Comparison of ENCODE assay signal across 25 cellular contexts in the genomic region with DNA sequence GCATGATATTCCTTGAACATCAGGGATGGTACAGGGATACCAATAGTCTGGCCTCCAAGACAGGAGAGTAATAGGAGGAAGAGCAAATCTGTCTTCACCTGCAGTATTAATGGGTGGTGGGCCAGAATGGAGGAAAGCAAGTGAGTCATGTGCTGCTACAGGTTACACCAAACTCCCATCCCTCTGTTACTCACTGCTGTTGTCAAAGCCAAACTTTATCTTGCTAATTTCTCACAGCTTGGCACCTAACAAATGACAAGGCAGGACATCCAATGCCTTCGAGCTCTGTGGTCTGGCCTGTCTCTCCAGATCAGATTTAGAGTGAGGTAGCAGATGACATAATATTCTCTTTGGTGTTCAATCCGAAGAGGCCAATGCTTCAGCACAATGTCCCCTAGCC. TPM values are rescaled to one million over a fixed set of nuclear protein-coding genes. Genes with fewer than 3 reads are reported as not detected.
"Had no signal": no experiment of that assay in that cellular context is flagged by ENCODE, and none has a peak within 500 bp of the region (broad histone marks: within the 10 kb centered on the region; RNA-seq: fewer than 3 reads in every experiment).

No MANE protein-coding gene starts in this region.

- H3K9me3 Mint-ChIP-seq: activated B cell treated with CpG ODN at 0.5 μM for 24 hours; activated CD4-positive, alpha-beta memory T cell treated with anti-CD3 and anti-CD28 coated beads, Interleukin-2, amount 10 ng/mL, durations not matched to agents 7 days and 5 days; activated CD4-positive, alpha-beta T cell treated with anti-CD3 and anti-CD28 coated beads, Interleukin-2, amount 10 ng/mL, durations not matched to agents 7 days and 5 days; activated naive CD4-positive, alpha-beta T cell treated with anti-CD3 and anti-CD28 coated beads, Interleukin-2, amount 50 U/mL, for 72 hours; activated naive CD8-positive, alpha-beta T cell treated with anti-CD3 and anti-CD28 coated beads, Interleukin-2, amount 50 U/mL, for 24 hours had no signal

- H3K27ac Mint-ChIP-seq: activated B cell treated with CpG ODN at 0.5 μM for 24 hours; activated CD4-positive, alpha-beta memory T cell treated with anti-CD3 and anti-CD28 coated beads, Interleukin-2, amount 10 ng/mL, durations not matched to agents 7 days and 5 days; activated CD4-positive, alpha-beta T cell treated with anti-CD3 and anti-CD28 coated beads, Interleukin-2, amount 10 ng/mL, durations not matched to agents 7 days and 5 days; activated naive CD4-positive, alpha-beta T cell treated with anti-CD3 and anti-CD28 coated beads, Interleukin-2, amount 50 U/mL, for 72 hours; activated naive CD8-positive, alpha-beta T cell treated with anti-CD3 and anti-CD28 coated beads, Interleukin-2, amount 50 U/mL, for 24 hours; T-helper 17 cell had no signal

- H3K4me1 ChIP-seq: ascending aorta, body of pancreas had no signal

- H3K4me3 Mint-ChIP-seq: activated B cell treated with CpG ODN at 0.5 μM for 24 hours; activated CD4-positive, alpha-beta memory T cell treated with anti-CD3 and anti-CD28 coated beads, Interleukin-2, amount 10 ng/mL, durations not matched to agents 7 days and 5 days; activated CD4-positive, alpha-beta T cell treated with anti-CD3 and anti-CD28 coated beads, Interleukin-2, amount 10 ng/mL, durations not matched to agents 7 days and 5 days; activated naive CD8-positive, alpha-beta T cell treated with anti-CD3 and anti-CD28 coated beads, Interleukin-2, amount 50 U/mL, for 24 hours had no signal

- H3K9me3 ChIP-seq: ascending aorta, body of pancreas had no signal

- FAIRE-seq: bronchial epithelial cell, RCC 7860 had no signal

- H3K36me3 ChIP-seq: ascending aorta had no signal

- H3K27ac ChIP-seq: ascending aorta, body of pancreas had no signal

- DNase-seq: activated B cell treated with CpG ODN at 0.5 μM for 24 hours; activated CD4-positive, alpha-beta memory T cell treated with anti-CD3 and anti-CD28 coated beads, Interleukin-2, amount 10 ng/mL, durations not matched to agents 7 days and 5 days; activated CD4-positive, alpha-beta T cell treated with anti-CD3 and anti-CD28 coated beads for 1 hour; activated CD4-positive, alpha-beta T cell treated with anti-CD3 and anti-CD28 coated beads, Interleukin-2, amount 10 ng/mL, durations not matched to agents 7 days and 5 days; activated CD8-positive, alpha-beta memory T cell treated with anti-CD3 and anti-CD28 coated beads, Interleukin-2, amount 50 U/mL, for 48 hours; activated naive CD8-positive, alpha-beta T cell treated with anti-CD3 and anti-CD28 coated beads, Interleukin-2, amount 50 U/mL, for 24 hours; activated T-cell treated with anti-CD3 and anti-CD28 coated beads, Interleukin-2, amount 50 U/mL, for 1 hour; amniotic stem cell; body of pancreas; central memory CD4-positive, alpha-beta T cell; Kasumi-1; NCI-H1105 treated with DMSO at 0.1 percent for 48 hours; NCI-H1436 treated with DMSO at 0.1 percent for 48 hours; NCI-H187; NCI-H2081; NCI-H524; PC-3; SHP77; T-helper 17 cell; T-helper 9 cell had no signal

- H3K4me3 ChIP-seq: ascending aorta, body of pancreas had no signal

- H3K36me3 Mint-ChIP-seq: activated naive CD4-positive, alpha-beta T cell treated with anti-CD3 and anti-CD28 coated beads, Interleukin-2, amount 50 U/mL, for 72 hours had no signal

- H3K27me3 ChIP-seq: ascending aorta, body of pancreas had no signal

RNA-seq across cellular contexts. Expression of a gene that starts 26.8 kb away (rescaled TPM):
- total RNA-seq: ascending aorta, body of pancreas, SK-MEL-5 had no signal
